ENCODE assay signal across 8 cellular contexts in the genomic region with DNA sequence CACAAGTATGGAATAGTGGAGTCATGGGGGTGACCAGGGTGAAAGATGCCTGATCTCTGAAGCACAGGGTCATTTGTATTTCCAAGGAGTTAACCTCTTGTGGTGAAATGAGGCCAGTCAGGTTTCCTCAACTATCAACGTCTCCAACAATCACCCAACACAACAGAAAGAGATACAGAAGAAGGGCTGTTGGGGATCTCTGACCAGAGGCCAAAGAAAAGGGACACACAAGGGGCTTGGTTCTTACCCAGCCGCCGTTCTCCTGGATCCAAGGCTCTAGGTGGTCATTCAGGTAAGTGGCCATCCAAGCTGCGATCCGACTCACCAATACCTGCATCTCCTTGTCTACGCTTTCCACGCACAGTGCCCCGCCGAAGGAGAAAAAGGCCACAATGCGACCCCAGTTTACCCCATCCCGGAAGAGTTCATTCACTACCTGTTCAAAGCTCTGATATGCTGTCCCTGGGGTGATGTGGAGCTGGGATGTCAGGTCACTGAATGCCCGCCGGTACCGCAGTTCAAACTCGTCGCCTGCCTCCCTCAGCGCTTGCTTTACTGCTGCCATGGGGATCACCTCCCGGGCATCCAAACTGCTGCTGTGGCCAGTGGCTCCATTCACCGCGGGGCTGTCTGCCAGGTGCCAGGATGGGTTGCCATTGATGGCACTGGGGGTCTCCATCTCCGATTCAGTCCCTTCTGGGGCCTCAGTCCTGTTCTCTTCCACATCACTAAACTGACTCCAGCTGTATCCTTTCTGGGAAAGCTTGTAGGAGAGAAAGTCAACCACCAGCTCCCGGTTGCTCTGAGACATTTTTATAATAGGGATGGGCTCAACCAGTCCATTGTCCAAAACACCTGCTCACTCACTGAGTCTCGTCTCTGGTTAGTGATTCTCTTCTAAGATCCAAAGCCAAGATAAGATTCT. TPM values are rescaled to one million over a fixed set of nuclear protein-coding genes. Genes with fewer than 3 reads are reported as not detected.
DNase-seq lines count a peak whose midpoint lies in the region; ATAC-seq, FAIRE-seq and TF ChIP-seq lines count a peak whose summit lies in the region.

No MANE protein-coding gene starts in this region.

- H3K36me3 Mint-ChIP-seq in activated naive CD4-positive, alpha-beta T cell treated with anti-CD3 and anti-CD28 coated beads, Interleukin-2, amount 50 U/mL, for 24 hours: peaks cover 44% of the 10 kb centered on the region

- CTCF ChIA-PET in AG04449 (lab: Yijun Ruan, JAX): interaction anchor here (1.1 to 10.4 kb wide), 17 partner anchors 9 to 310 kb away, joined by 3 to 534 read pairs (median 41); a partner anchor contains a TSS

- no peaks in the 10 kb centered on the region for H3K9me3 ChIP-seq in small intestine (ENCODE audit: control insufficient read depth, low read depth)

- POLR2A ChIA-PET in AG04449 (lab: Yijun Ruan, JAX): interaction anchor here (0.5 to 5.7 kb wide), 4 partner anchors 8 to 104 kb away, joined by 3 to 42 read pairs (median 6); no protein-coding TSS in a partner anchor

- no peak for ATAC-seq in HG03571 (IDR thresholded peaks at IDR 0.05; ENCODE audit: unreplicated experiment)
- no peak for ATAC-seq in HG03175 (IDR thresholded peaks at IDR 0.05; ENCODE audit: unreplicated experiment)

- H3K36me3 ChIP-seq in small intestine (ENCODE audit: control insufficient read depth in 2 of 2, insufficient read depth in 2 of 2, low read length in 2 of 2): peaks cover 0 to 4% of the 10 kb centered on the region in 2 donors

- peak overlapping the region; percentile 76 for H3K4me3 ChIP-seq in AG04449 (ENCODE audit: low read depth, low read length)
- peak overlapping the region; percentile 76 for H3K4me3 ChIP-seq in Jurkat, Clone E6-1 (ENCODE audit: low read length)
- H3K4me3 ChIP-seq in small intestine (ENCODE audit: low read depth in 1 of 2, low read length in 2 of 2): peak overlapping the region; percentile 77 to 93

- no peaks in the 10 kb centered on the region for H3K27me3 ChIP-seq in small intestine (ENCODE audit: control insufficient read depth in 2 of 2, insufficient read depth in 2 of 2, low read length in 2 of 2)

- no peaks in the 10 kb centered on the region for H3K9me3 Mint-ChIP-seq in activated naive CD4-positive, alpha-beta T cell treated with anti-CD3 and anti-CD28 coated beads, Interleukin-2, amount 50 U/mL, for 24 hours

- peak overlapping the region; percentile 94 for H3K4me3 Mint-ChIP-seq in activated naive CD4-positive, alpha-beta T cell treated with anti-CD3 and anti-CD28 coated beads, Interleukin-2, amount 50 U/mL, for 24 hours

- no peaks in the 10 kb centered on the region for H3K27me3 Mint-ChIP-seq in activated naive CD4-positive, alpha-beta T cell treated with anti-CD3 and anti-CD28 coated beads, Interleukin-2, amount 50 U/mL, for 24 hours

- H3K27ac Mint-ChIP-seq in activated naive CD4-positive, alpha-beta T cell treated with anti-CD3 and anti-CD28 coated beads, Interleukin-2, amount 50 U/mL, for 24 hours: peak overlapping the region; percentile 85

- H3K27ac ChIP-seq in small intestine (ENCODE audit: low read depth in 1 of 2, low read length in 1 of 2): peak overlapping the region; percentile 99 to 100

- peaks cover 23% of the 10 kb centered on the region for H3K4me1 Mint-ChIP-seq in activated naive CD4-positive, alpha-beta T cell treated with anti-CD3 and anti-CD28 coated beads, Interleukin-2, amount 50 U/mL, for 24 hours

- peaks cover 8 to 32% of the 10 kb centered on the region in 2 donors for H3K4me1 ChIP-seq in small intestine (ENCODE audit: control insufficient read depth in 2 of 2, insufficient read depth in 1 of 2, low read depth in 1 of 2, low read length in 1 of 2)

- no peak for FAIRE-seq in small intestine (lab: Jason Lieb, UNC)

- DNase-seq in AG04449 (ENCODE audit: low read depth, low spot score) (no peak), hypothalamus (lab: John Stamatoyannopoulos, UW) (peak in 26 of 51 donors; percentile 3 to 75 (median 25)), small intestine (peak; percentile 54), putamen (ENCODE audit: low spot score) (no peak)
- DNase-seq in Jurkat, Clone E6-1 (ENCODE audit: low read depth, low spot score): no peak

- WGBS in small intestine, 3 donors: 9 to 35% (median 14%) methylated on average over 23 of the region's 23 CpGs

- no peak for TF ChIP-seq CTCF in AG04449 (IDR thresholded peaks at IDR 0.05; ENCODE audit: insufficient read depth, low read length, missing control alignments)

RNA-seq across cellular contexts. Expression of a gene that starts 1.0 kb away (rescaled TPM):
- 54.1 TPM for polyA plus RNA-seq in Jurkat, Clone E6-1 (2012; ENCODE audit: insufficient read depth, insufficient read length)
- 100 to 1,000 TPM in 1 of 3 donors, 10 to 100 TPM in 2; 79.7 to 160 (median 92.8) TPM for polyA plus RNA-seq in small intestine

RNA-seq across cellular contexts. Expression of a gene that starts 17.4 kb away (rescaled TPM):
- 162 TPM for polyA plus RNA-seq in Jurkat, Clone E6-1 (2012; ENCODE audit: insufficient read depth, insufficient read length)
- 10 to 100 TPM in 1 of 3 donors, 1 to 10 TPM in 1, under 1 TPM in 1; 0.81 to 27.8 (median 2.5) TPM for polyA plus RNA-seq in small intestine

Comparison
In these comparisons a context has a peak if more than half of its experiments do, and no peak if none do; other contexts are left out.
1. DNase-seq: peak in hypothalamus (26 of 51) and small intestine (single experiment); none in AG04449 (single experiment), Jurkat, Clone E6-1 (single experiment) and putamen (single experiment).
2. Peak in every context shown above with its lines, with median percentiles within 50 percentile points of each other: H3K4me3 ChIP-seq.